ENCODE assay signal across 1 cellular context in the genomic region with DNA sequence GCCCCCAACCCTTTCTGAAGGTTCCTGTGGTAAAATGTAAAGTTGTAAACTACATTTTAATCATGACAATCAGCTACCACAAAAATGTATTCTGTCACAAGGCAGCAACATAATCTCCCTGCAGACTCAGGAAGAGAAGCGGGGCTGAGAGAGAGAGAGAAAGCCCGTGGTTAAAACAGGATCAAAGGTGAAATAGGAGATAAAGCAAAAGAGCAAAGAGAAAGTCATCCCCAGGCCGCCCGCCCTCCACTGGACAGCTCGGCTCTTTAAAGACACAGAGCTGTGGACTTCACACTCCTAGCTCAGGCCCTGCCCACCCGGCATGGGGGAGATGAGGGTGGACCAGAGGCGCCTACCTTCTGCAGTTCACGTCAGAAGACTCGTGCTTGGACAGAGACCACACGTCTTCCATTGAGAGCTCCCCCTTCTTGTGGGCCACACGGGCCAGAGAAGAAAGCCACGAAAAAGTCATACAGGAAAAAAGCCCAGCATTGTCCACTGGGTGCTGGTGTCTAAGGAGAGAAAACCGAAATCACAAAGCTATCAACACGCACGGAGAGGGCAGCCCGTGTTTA.
TF ChIP-seq lines count a peak whose summit lies in the region.

No MANE protein-coding gene starts in this region.

TF ChIP-seq in K562, 482 proteins besides CTCF, POLR2A, EP300 and RAD21 (continued from another document and continues in another):
- TF ChIP-seq EZH2 (IDR thresholded peaks at IDR 0.05; ENCODE audit: borderline replicate concordance, low read depth, low read length), result no peak
- TF ChIP-seq BRCA1 (IDR thresholded peaks at IDR 0.05), result no peak
- no peak for TF ChIP-seq BRCA1 (CRISPR knock-in tag; IDR thresholded peaks at IDR 0.05)
- no peak for TF ChIP-seq ZNF165 (CRISPR knock-in tag; IDR thresholded peaks at IDR 0.05; ENCODE audit: borderline replicate concordance)
- TF ChIP-seq, protein P1, sequence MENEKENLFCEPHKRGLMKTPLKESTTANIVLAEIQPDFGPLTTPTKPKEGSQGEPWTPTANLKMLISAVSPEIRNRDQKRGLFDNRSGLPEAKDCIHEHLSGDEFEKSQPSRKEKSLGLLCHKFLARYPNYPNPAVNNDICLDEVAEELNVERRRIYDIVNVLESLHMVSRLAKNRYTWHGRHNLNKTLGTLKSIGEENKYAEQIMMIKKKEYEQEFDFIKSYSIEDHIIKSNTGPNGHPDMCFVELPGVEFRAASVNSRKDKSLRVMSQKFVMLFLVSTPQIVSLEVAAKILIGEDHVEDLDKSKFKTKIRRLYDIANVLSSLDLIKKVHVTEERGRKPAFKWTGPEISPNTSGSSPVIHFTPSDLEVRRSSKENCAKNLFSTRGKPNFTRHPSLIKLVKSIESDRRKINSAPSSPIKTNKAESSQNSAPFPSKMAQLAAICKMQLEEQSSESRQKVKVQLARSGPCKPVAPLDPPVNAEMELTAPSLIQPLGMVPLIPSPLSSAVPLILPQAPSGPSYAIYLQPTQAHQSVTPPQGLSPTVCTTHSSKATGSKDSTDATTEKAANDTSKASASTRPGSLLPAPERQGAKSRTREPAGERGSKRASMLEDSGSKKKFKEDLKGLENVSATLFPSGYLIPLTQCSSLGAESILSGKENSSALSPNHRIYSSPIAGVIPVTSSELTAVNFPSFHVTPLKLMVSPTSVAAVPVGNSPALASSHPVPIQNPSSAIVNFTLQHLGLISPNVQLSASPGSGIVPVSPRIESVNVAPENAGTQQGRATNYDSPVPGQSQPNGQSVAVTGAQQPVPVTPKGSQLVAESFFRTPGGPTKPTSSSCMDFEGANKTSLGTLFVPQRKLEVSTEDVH (IDR thresholded peaks at IDR 0.05; ENCODE audit: low read depth, partially characterized antibody), result peak; percentile 54
- TF ChIP-seq, protein P2, sequence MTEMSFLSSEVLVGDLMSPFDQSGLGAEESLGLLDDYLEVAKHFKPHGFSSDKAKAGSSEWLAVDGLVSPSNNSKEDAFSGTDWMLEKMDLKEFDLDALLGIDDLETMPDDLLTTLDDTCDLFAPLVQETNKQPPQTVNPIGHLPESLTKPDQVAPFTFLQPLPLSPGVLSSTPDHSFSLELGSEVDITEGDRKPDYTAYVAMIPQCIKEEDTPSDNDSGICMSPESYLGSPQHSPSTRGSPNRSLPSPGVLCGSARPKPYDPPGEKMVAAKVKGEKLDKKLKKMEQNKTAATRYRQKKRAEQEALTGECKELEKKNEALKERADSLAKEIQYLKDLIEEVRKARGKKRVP (CRISPR knock-in tag; IDR thresholded peaks at IDR 0.05), result no peak
- no peak for TF ChIP-seq MCM7 (IDR thresholded peaks at IDR 0.05)
- TF ChIP-seq CAMTA2 (CRISPR knock-in tag; conservative IDR thresholded peaks at IDR 0.05), result no peak
- TF ChIP-seq ZFP1 (CRISPR knock-in tag; IDR thresholded peaks at IDR 0.05), result no peak
- no peak for TF ChIP-seq FOS (IDR thresholded peaks at IDR 0.05; ENCODE audit: extremely low read depth, insufficient read length)
- TF ChIP-seq TEAD4 (IDR thresholded peaks at IDR 0.05; ENCODE audit: low read length), result peak; percentile 92
- TF ChIP-seq TEAD4 (CRISPR knock-in tag; IDR thresholded peaks at IDR 0.05; ENCODE audit: borderline replicate concordance), result no peak
- TF ChIP-seq KDM1A (IDR thresholded peaks at IDR 0.05), result peak; percentile 84 to 89
- TF ChIP-seq HMGN3 (IDR thresholded peaks at IDR 0.05; ENCODE audit: borderline replicate concordance, extremely low read depth, insufficient read length, low read depth, low read length), result no peak
- no peak; the same call in 1 of the 2 replicates for TF ChIP-seq MGA (IDR thresholded peaks at IDR 0.05)
- TF ChIP-seq MCM5 (IDR thresholded peaks at IDR 0.05; ENCODE audit: low read depth), result no peak
- no peak for TF ChIP-seq COPS2 (conservative IDR thresholded peaks at IDR 0.05)
- 0 out of 2 replicates have a peak, but pooled peaks have one; percentile 44 for TF ChIP-seq MEF2D (tag; conservative IDR thresholded peaks at IDR 0.05; ENCODE audit: low read depth)
- no peak for TF ChIP-seq GATAD2A (IDR thresholded peaks at IDR 0.05)
- peak; percentile 84 for TF ChIP-seq HDAC2 (IDR thresholded peaks at IDR 0.05)
- TF ChIP-seq SMARCC2 (IDR thresholded peaks at IDR 0.05; ENCODE audit: low read depth), result peak; percentile 80
- TF ChIP-seq, protein P3, sequence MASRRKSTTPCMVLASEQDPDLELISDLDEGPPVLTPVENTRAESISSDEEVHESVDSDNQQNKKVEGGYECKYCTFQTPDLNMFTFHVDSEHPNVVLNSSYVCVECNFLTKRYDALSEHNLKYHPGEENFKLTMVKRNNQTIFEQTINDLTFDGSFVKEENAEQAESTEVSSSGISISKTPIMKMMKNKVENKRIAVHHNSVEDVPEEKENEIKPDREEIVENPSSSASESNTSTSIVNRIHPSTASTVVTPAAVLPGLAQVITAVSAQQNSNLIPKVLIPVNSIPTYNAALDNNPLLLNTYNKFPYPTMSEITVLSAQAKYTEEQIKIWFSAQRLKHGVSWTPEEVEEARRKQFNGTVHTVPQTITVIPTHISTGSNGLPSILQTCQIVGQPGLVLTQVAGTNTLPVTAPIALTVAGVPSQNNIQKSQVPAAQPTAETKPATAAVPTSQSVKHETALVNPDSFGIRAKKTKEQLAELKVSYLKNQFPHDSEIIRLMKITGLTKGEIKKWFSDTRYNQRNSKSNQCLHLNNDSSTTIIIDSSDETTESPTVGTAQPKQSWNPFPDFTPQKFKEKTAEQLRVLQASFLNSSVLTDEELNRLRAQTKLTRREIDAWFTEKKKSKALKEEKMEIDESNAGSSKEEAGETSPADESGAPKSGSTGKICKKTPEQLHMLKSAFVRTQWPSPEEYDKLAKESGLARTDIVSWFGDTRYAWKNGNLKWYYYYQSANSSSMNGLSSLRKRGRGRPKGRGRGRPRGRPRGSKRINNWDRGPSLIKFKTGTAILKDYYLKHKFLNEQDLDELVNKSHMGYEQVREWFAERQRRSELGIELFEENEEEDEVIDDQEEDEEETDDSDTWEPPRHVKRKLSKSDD (conservative IDR thresholded peaks at IDR 0.05; ENCODE audit: low read length), result no peak
- TF ChIP-seq NUFIP1 (IDR thresholded peaks at IDR 0.05; ENCODE audit: partially characterized antibody), result no peak
- TF ChIP-seq NFYB (IDR thresholded peaks at IDR 0.05; ENCODE audit: extremely low read depth, insufficient read length), result no peak
- TF ChIP-seq FOSL1 (tag; conservative IDR thresholded peaks at IDR 0.05), result peak; percentile 78
- no peak for TF ChIP-seq BRD9 (IDR thresholded peaks at IDR 0.05; ENCODE audit: low read depth, partially characterized antibody)
- TF ChIP-seq SMAD3 (CRISPR knock-in tag; conservative IDR thresholded peaks at IDR 0.05), result 0 out of 2 replicates have a peak, but pooled peaks have one; percentile 42
- TF ChIP-seq, protein P4, sequence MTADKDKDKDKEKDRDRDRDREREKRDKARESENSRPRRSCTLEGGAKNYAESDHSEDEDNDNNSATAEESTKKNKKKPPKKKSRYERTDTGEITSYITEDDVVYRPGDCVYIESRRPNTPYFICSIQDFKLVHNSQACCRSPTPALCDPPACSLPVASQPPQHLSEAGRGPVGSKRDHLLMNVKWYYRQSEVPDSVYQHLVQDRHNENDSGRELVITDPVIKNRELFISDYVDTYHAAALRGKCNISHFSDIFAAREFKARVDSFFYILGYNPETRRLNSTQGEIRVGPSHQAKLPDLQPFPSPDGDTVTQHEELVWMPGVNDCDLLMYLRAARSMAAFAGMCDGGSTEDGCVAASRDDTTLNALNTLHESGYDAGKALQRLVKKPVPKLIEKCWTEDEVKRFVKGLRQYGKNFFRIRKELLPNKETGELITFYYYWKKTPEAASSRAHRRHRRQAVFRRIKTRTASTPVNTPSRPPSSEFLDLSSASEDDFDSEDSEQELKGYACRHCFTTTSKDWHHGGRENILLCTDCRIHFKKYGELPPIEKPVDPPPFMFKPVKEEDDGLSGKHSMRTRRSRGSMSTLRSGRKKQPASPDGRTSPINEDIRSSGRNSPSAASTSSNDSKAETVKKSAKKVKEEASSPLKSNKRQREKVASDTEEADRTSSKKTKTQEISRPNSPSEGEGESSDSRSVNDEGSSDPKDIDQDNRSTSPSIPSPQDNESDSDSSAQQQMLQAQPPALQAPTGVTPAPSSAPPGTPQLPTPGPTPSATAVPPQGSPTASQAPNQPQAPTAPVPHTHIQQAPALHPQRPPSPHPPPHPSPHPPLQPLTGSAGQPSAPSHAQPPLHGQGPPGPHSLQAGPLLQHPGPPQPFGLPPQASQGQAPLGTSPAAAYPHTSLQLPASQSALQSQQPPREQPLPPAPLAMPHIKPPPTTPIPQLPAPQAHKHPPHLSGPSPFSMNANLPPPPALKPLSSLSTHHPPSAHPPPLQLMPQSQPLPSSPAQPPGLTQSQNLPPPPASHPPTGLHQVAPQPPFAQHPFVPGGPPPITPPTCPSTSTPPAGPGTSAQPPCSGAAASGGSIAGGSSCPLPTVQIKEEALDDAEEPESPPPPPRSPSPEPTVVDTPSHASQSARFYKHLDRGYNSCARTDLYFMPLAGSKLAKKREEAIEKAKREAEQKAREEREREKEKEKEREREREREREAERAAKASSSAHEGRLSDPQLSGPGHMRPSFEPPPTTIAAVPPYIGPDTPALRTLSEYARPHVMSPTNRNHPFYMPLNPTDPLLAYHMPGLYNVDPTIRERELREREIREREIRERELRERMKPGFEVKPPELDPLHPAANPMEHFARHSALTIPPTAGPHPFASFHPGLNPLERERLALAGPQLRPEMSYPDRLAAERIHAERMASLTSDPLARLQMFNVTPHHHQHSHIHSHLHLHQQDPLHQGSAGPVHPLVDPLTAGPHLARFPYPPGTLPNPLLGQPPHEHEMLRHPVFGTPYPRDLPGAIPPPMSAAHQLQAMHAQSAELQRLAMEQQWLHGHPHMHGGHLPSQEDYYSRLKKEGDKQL (CRISPR knock-in tag; IDR thresholded peaks at IDR 0.05; ENCODE audit: borderline replicate concordance), result no peak
